Comparison of ENCODE assay signal across 27 cellular contexts in the genomic region with DNA sequence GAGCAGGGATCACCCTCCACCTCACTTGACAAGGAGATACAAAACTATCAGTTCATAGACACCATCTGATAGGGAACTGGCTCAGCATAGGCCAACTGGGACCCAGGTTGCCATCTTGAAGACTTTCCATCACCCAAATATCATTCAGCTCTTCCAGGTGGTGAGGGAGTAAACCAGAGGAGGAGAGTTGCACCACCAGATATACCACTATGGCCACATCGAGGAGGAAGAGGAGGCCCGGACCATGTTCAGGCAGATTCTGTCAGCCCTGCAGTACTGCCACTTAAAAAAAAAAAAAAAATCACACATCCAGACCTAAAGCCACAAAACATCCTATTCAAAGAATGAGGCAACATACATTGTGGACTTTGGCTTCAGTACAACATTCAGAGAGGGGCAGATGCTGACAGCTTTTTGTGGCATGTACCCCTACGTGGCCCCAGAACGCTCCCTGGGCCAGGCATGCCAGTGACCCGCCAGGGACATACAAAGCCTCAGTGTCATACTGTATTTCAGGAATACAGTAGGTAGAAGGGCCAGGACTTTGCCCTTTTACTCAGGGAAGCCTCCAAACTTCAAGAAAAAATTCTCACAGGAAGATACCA.
"Had no signal": no experiment of that assay in that cellular context is flagged by ENCODE, and none has a peak within 500 bp of the region (broad histone marks: within the 10 kb centered on the region; RNA-seq: fewer than 3 reads in every experiment).

No MANE protein-coding gene starts in this region.

- H3K4me2 ChIP-seq: smooth muscle cell had no signal

- H3K4me3 Mint-ChIP-seq: activated CD4-positive, alpha-beta T cell treated with anti-CD3 and anti-CD28 coated beads, Interleukin-2, amount 10 ng/mL, durations not matched to agents 7 days and 5 days; activated CD8-positive, alpha-beta T cell treated with anti-CD3 and anti-CD28 coated beads, Interleukin-2, amount 10 ng/mL, durations not matched to agents 7 days and 5 days; activated naive CD4-positive, alpha-beta T cell treated with anti-CD3 and anti-CD28 coated beads, Interleukin-2, amount 10 ng/mL, durations not matched to agents 7 days and 5 days; brain; central memory CD8-positive, alpha-beta T cell; effector memory CD8-positive, alpha-beta T cell; nephron progenitor cell; stimulated activated naive B cell treated with anti-CD40 and anti-IgM and Interleukin-4, amounts not matched to agents 10 μg/mL and 1 μg/mL and 100 μg/mL, for 72 hours; T-helper 17 cell had no signal

- H3K27ac ChIP-seq: colonic mucosa, gastrocnemius medialis, right lobe of liver, SK-N-MC, thyroid gland, upper lobe of right lung, VCaP had no signal

- H3K27ac Mint-ChIP-seq: activated CD4-positive, alpha-beta T cell treated with anti-CD3 and anti-CD28 coated beads, Interleukin-2, amount 10 ng/mL, durations not matched to agents 7 days and 5 days; activated CD8-positive, alpha-beta T cell treated with anti-CD3 and anti-CD28 coated beads, Interleukin-2, amount 10 ng/mL, durations not matched to agents 7 days and 5 days; activated naive CD4-positive, alpha-beta T cell treated with anti-CD3 and anti-CD28 coated beads, Interleukin-2, amount 10 ng/mL, durations not matched to agents 7 days and 5 days; brain; nephron progenitor cell; T-helper 17 cell had no signal

- H3K9me3 ChIP-seq: colonic mucosa, gastrocnemius medialis, right lobe of liver, thyroid gland, upper lobe of right lung had no signal

- H3K36me3 ChIP-seq: colonic mucosa, gastrocnemius medialis, right lobe of liver, thyroid gland, upper lobe of right lung had no signal

- H3K9me3 Mint-ChIP-seq: activated CD4-positive, alpha-beta T cell treated with anti-CD3 and anti-CD28 coated beads, Interleukin-2, amount 10 ng/mL, durations not matched to agents 7 days and 5 days; activated naive CD4-positive, alpha-beta T cell treated with anti-CD3 and anti-CD28 coated beads, Interleukin-2, amount 10 ng/mL, durations not matched to agents 7 days and 5 days; brain; central memory CD8-positive, alpha-beta T cell; effector memory CD8-positive, alpha-beta T cell; stimulated activated naive B cell treated with anti-CD40 and anti-IgM and Interleukin-4, amounts not matched to agents 10 μg/mL and 1 μg/mL and 100 μg/mL, for 72 hours had no signal

- H3K4me3 ChIP-seq: colonic mucosa, dorsolateral prefrontal cortex, gastrocnemius medialis, right lobe of liver, SK-N-MC, smooth muscle cell, thyroid gland, upper lobe of right lung had no signal

- DNase-seq: activated CD4-positive, alpha-beta T cell treated with anti-CD3 and anti-CD28 coated beads, Interleukin-2, amount 10 ng/mL, durations not matched to agents 7 days and 5 days; activated CD4-positive, CD25-positive, alpha-beta regulatory T cell treated with anti-CD3 and anti-CD28 coated beads, Interleukin-2, amount 50 U/mL, for 72 hours; activated CD8-positive, alpha-beta T cell treated with anti-CD3 and anti-CD28 coated beads, Interleukin-2, amount 10 ng/mL, durations not matched to agents 7 days and 5 days; activated naive CD4-positive, alpha-beta T cell treated with anti-CD3 and anti-CD28 coated beads, Interleukin-2, amount 10 ng/mL, durations not matched to agents 7 days and 5 days; activated T-cell treated with anti-CD3 and anti-CD28 coated beads, Interleukin-2, amount 50 U/mL, for 48 hours; anterior cingulate cortex; colonic mucosa; effector memory CD8-positive, alpha-beta T cell; gastrocnemius medialis; midbrain; nephron progenitor cell; occipital lobe; posterior cingulate gyrus; stimulated activated CD4-positive, alpha-beta T cell treated with anti-CD3 and anti-CD28 coated beads, Interleukin-15, amount 100 ng/mL, for 24 hours; stimulated activated naive B cell treated with anti-CD40 and anti-IgM and Interleukin-4, amounts not matched to agents 10 μg/mL and 1 μg/mL and 100 μg/mL, for 72 hours; SW 1271; T-helper 17 cell; thyroid gland; upper lobe of right lung had no signal

- ATAC-seq: activated CD8-positive, alpha-beta T cell treated with anti-CD3 and anti-CD28 coated beads, Interleukin-2, amount 10 ng/mL, durations not matched to agents 7 days and 5 days; effector memory CD8-positive, alpha-beta T cell; esophagus mucosa; gastrocnemius medialis; right lobe of liver; stimulated activated naive B cell treated with anti-CD40 and anti-IgM and Interleukin-4, amounts not matched to agents 10 μg/mL and 1 μg/mL and 100 μg/mL, for 72 hours; T-helper 17 cell; upper lobe of right lung had no signal

- H3K27me3 Mint-ChIP-seq: activated CD4-positive, alpha-beta T cell treated with anti-CD3 and anti-CD28 coated beads, Interleukin-2, amount 10 ng/mL, durations not matched to agents 7 days and 5 days; brain; central memory CD8-positive, alpha-beta T cell; effector memory CD8-positive, alpha-beta T cell; stimulated activated naive B cell treated with anti-CD40 and anti-IgM and Interleukin-4, amounts not matched to agents 10 μg/mL and 1 μg/mL and 100 μg/mL, for 72 hours had no signal

- H3K27me3 ChIP-seq: colonic mucosa, dorsolateral prefrontal cortex, gastrocnemius medialis, right lobe of liver, thyroid gland, upper lobe of right lung had no signal
